Comparison of ENCODE assay signal across 9 cellular contexts in the genomic region with DNA sequence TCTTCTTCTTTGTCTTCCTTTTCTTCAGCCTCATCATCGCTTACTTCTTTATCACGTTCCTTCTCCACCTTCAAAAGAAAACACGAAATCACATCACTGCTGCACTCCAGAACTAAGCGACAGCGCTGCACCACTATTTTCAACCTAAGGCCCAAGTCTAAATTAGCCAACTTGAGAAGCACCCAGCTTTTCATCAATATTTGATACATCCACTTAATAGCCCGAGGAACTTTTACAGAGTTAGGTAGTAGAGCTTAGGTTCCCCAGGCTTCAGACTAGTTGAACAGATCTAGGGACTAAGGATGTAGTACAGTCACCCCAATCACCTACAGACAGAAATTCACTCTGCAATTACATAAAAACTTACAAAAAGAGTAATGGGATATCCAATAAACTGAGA. TPM values are rescaled to one million over a fixed set of nuclear protein-coding genes. Genes with fewer than 3 reads are reported as not detected.
DNase-seq lines count a peak whose midpoint lies in the region; ATAC-seq and TF ChIP-seq lines count a peak whose summit lies in the region.
"Had no signal": no experiment of that assay in that cellular context is flagged by ENCODE, and none has a peak within 500 bp of the region (broad histone marks: within the 10 kb centered on the region; RNA-seq: fewer than 3 reads in every experiment).

No MANE protein-coding gene starts in this region.

- WGBS in suprapubic skin = 81% methylated on average over 6 of the region's 6 CpGs

- intact Hi-C loops in activated naive CD4-positive, alpha-beta T cell treated with anti-CD3 and anti-CD28 coated beads for 36 hours (cut with micrococcal nuclease) = loop anchor here (5.0 kb wide), 2 partner anchors 97 to 1247 kb away; a partner anchor contains a TSS
- intact Hi-C loops in left lung (cut with DNase I) = no loop called here

- H3K36me3 Mint-ChIP-seq in activated naive CD4-positive, alpha-beta T cell treated with anti-CD3 and anti-CD28 coated beads for 36 hours (ENCODE audit: low read depth) = peaks cover 65% of the 10 kb centered on the region
- H3K36me3 Mint-ChIP-seq in activated naive CD8-positive, alpha-beta T cell treated with anti-CD3 and anti-CD28 coated beads for 36 hours = peaks cover 71% of the 10 kb centered on the region

- TF ChIP-seq POLR2A in suprapubic skin (IDR thresholded peaks at IDR 0.05) = no peak

- no peaks in the 10 kb centered on the region for H3K9me3 ChIP-seq in left lung
- no peaks in the 10 kb centered on the region for H3K9me3 ChIP-seq in suprapubic skin

- TF ChIP-seq EP300 in suprapubic skin (IDR thresholded peaks at IDR 0.05) = no peak

- H3K4me3 ChIP-seq in left lung (peak overlapping the region; percentile 54 to 71), suprapubic skin (peak overlapping the region; percentile 97)

- H3K36me3 ChIP-seq in left lung (peaks cover 0 to 61% of the 10 kb centered on the region in 2 donors), suprapubic skin (peaks cover 50% of the 10 kb centered on the region)

- H3K4me1 Mint-ChIP-seq in activated naive CD4-positive, alpha-beta T cell treated with anti-CD3 and anti-CD28 coated beads for 36 hours (ENCODE audit: low read depth) = peaks cover 68% of the 10 kb centered on the region
- H3K4me1 Mint-ChIP-seq in activated naive CD8-positive, alpha-beta T cell treated with anti-CD3 and anti-CD28 coated beads for 36 hours = peaks cover 63% of the 10 kb centered on the region

- TF ChIP-seq CTCF in left lung (IDR thresholded peaks at IDR 0.05) (no peak), suprapubic skin (IDR thresholded peaks at IDR 0.05) (no peak)

- no peak for ATAC-seq in left lung
- ATAC-seq in HG03025 (IDR thresholded peaks at IDR 0.05; ENCODE audit: low FRiP score, unreplicated experiment) = no peak

- H3K27ac ChIP-seq in left lung (no peak overlapping the region), suprapubic skin (no peak overlapping the region)

- H3K4me1 ChIP-seq in left lung (peaks cover 22 to 67% of the 10 kb centered on the region in 2 donors), suprapubic skin (peaks cover 55% of the 10 kb centered on the region)

- CTCF ChIA-PET in activated naive CD4-positive, alpha-beta T cell treated with anti-CD3 and anti-CD28 coated beads for 36 hours (lab: Charles Lee) = interaction anchor here (1.3 to 1.8 kb wide), 2 partner anchors 12 to 229 kb away, joined by 4 to 8 read pairs; no protein-coding TSS in a partner anchor

- peak overlapping the region; percentile 95 for H3K27ac Mint-ChIP-seq in activated naive CD4-positive, alpha-beta T cell treated with anti-CD3 and anti-CD28 coated beads for 36 hours
- H3K27ac Mint-ChIP-seq in activated naive CD8-positive, alpha-beta T cell treated with anti-CD3 and anti-CD28 coated beads for 36 hours = peak overlapping the region; percentile 42

- H3K9me3 Mint-ChIP-seq in activated naive CD4-positive, alpha-beta T cell treated with anti-CD3 and anti-CD28 coated beads for 36 hours = no peaks in the 10 kb centered on the region
- no peaks in the 10 kb centered on the region for H3K9me3 Mint-ChIP-seq in activated naive CD8-positive, alpha-beta T cell treated with anti-CD3 and anti-CD28 coated beads for 36 hours

- no peak for DNase-seq in activated naive CD4-positive, alpha-beta T cell treated with anti-CD3 and anti-CD28 coated beads for 36 hours
- DNase-seq in activated naive CD4-positive, alpha-beta T cell (lab: John Stamatoyannopoulos, UW) = no peak
- no peak for DNase-seq in activated naive CD8-positive, alpha-beta T cell treated with anti-CD3 and anti-CD28 coated beads for 36 hours
- DNase-seq in left lung = no peak
- no peak for DNase-seq in suprapubic skin (ENCODE audit: low spot score in 2 of 2)
- DNase-seq in activated effector memory CD4-positive, alpha-beta T cell treated with Interleukin-2 at 50 U/mL for 16 hours = no peak
- DNase-seq in AG08395 (ENCODE audit: low spot score) = no peak
- DNase-seq: NCI-H1417 treated with DMSO at 0.1 percent for 48 hours had no signal

- H3K27me3 Mint-ChIP-seq in activated naive CD4-positive, alpha-beta T cell treated with anti-CD3 and anti-CD28 coated beads for 36 hours (ENCODE audit: low read depth) = no peaks in the 10 kb centered on the region
- no peaks in the 10 kb centered on the region for H3K27me3 Mint-ChIP-seq in activated naive CD8-positive, alpha-beta T cell treated with anti-CD3 and anti-CD28 coated beads for 36 hours

- H3K4me3 Mint-ChIP-seq in activated naive CD4-positive, alpha-beta T cell treated with anti-CD3 and anti-CD28 coated beads for 36 hours = peak overlapping the region; percentile 97
- peak overlapping the region; percentile 85 for H3K4me3 Mint-ChIP-seq in activated naive CD8-positive, alpha-beta T cell treated with anti-CD3 and anti-CD28 coated beads for 36 hours

- H3K27me3 ChIP-seq in left lung (no peaks in the 10 kb centered on the region), suprapubic skin (no peaks in the 10 kb centered on the region)

RNA-seq across cellular contexts. Expression of a gene that starts 1.9 kb away (rescaled TPM):
- total RNA-seq in activated naive CD4-positive, alpha-beta T cell treated with anti-CD3 and anti-CD28 coated beads for 36 hours = 1,000 to 10,000 TPM; 1,286 to 1,366 TPM
- total RNA-seq in activated naive CD8-positive, alpha-beta T cell treated with anti-CD3 and anti-CD28 coated beads for 36 hours = 1,000 to 10,000 TPM; 1,485 to 1,535 TPM
- total RNA-seq in left lung (100 to 1,000 TPM; 515 to 585 TPM), suprapubic skin (100 to 1,000 TPM; 240 to 651 (median 430) TPM)

RNA-seq across cellular contexts. Expression of a gene that starts 54.8 kb away (rescaled TPM):
- total RNA-seq in activated naive CD4-positive, alpha-beta T cell treated with anti-CD3 and anti-CD28 coated beads for 36 hours = 10 to 100 TPM; 20.5 to 21.4 TPM
- 10 to 100 TPM; 22.3 to 27.3 TPM for total RNA-seq in activated naive CD8-positive, alpha-beta T cell treated with anti-CD3 and anti-CD28 coated beads for 36 hours
- 10 to 100 TPM; 22.4 to 23.9 TPM for total RNA-seq in left lung
- total RNA-seq in suprapubic skin = 10 to 100 TPM; 27.3 to 39.4 (median 33.0) TPM
